ENCODE assay signal across 22 cellular contexts in genomic region chr14:51386983-51387730, GRCh38.
DNase-seq lines count a peak whose midpoint lies in the region; ATAC-seq and TF ChIP-seq lines count a peak whose summit lies in the region.
"Had no signal": no experiment of that assay in that cellular context is flagged by ENCODE, and none has a peak within 500 bp of the region (broad histone marks: within the 10 kb centered on the region; RNA-seq: fewer than 3 reads in every experiment).

No MANE protein-coding gene starts in this region.

- H3K9me3 Mint-ChIP-seq in T-cell = no peaks in the 10 kb centered on the region
- H3K9me3 Mint-ChIP-seq: H9 had no signal

- H3K27ac ChIP-seq in right cardiac atrium (ENCODE audit: low read length) = no peak overlapping the region
- peak overlapping the region; percentile 7 for H3K27ac ChIP-seq in lower lobe of right lung
- no peak overlapping the region for H3K27ac ChIP-seq in coronary artery
- no peak overlapping the region for H3K27ac ChIP-seq in A673 (ENCODE audit: low read depth, low read length, poor library complexity, severe bottlenecking)
- H3K27ac ChIP-seq: prostate gland, tibial nerve, VCaP had no signal

- 41% methylated on average over 3 of the region's 3 CpGs for WGBS in right cardiac atrium

- H3K4me3 Mint-ChIP-seq in T-cell = no peak overlapping the region
- H3K4me3 Mint-ChIP-seq: CD8-positive, alpha-beta memory T cell; H9; stimulated activated memory B cell treated with anti-CD40 and anti-IgM and Interleukin-4, amounts not matched to agents 10 μg/mL and 1 μg/mL and 100 μg/mL, for 72 hours; T-helper 17 cell had no signal

- TF ChIP-seq CTCF in lower lobe of right lung (IDR thresholded peaks at IDR 0.05) (no peak), coronary artery (IDR thresholded peaks at IDR 0.05) (no peak), A673 (conservative IDR thresholded peaks at IDR 0.05; ENCODE audit: low read depth, low read length) (no peak)

- no peaks in the 10 kb centered on the region for H3K4me1 Mint-ChIP-seq in T-cell
- H3K4me1 Mint-ChIP-seq: CD8-positive, alpha-beta memory T cell; H9; stimulated activated memory B cell treated with anti-CD40 and anti-IgM and Interleukin-4, amounts not matched to agents 10 μg/mL and 1 μg/mL and 100 μg/mL, for 72 hours; T-helper 17 cell had no signal

- no peak overlapping the region for H3K27ac Mint-ChIP-seq in T-cell
- H3K27ac Mint-ChIP-seq: H9; stimulated activated memory B cell treated with anti-CD40 and anti-IgM and Interleukin-4, amounts not matched to agents 10 μg/mL and 1 μg/mL and 100 μg/mL, for 72 hours; T-helper 17 cell had no signal

- peaks cover 7 to 37% of the 10 kb centered on the region in 2 donors for H3K27me3 Mint-ChIP-seq in T-cell

- POLR2A ChIA-PET in A673 (lab: Charles Lee; ENCODE audit: low non-redundant PET) (no interaction called here), T-cell (lab: Charles Lee) (no interaction called here)

- intact Hi-C loops in left ventricle myocardium superior (cut with micrococcal nuclease) (no loop called here), right cardiac atrium (cut with DNase I) (no loop called here), lower lobe of right lung (cut with DNase I) (no loop called here), A673 (cut with micrococcal nuclease; ENCODE audit: unreplicated experiment) (no loop called here)

- H3K9me3 ChIP-seq in right cardiac atrium (ENCODE audit: control insufficient read depth, low read length) (no peaks in the 10 kb centered on the region), lower lobe of right lung (no peaks in the 10 kb centered on the region), A673 (ENCODE audit: low read depth, low read length, poor library complexity, severe bottlenecking) (no peaks in the 10 kb centered on the region)
- H3K9me3 ChIP-seq: heart left ventricle, prostate gland, tibial nerve had no signal

- H3K36me3 ChIP-seq in lower lobe of right lung (no peaks in the 10 kb centered on the region), A673 (ENCODE audit: insufficient read depth, low read length, poor library complexity, severe bottlenecking) (no peaks in the 10 kb centered on the region)
- H3K36me3 ChIP-seq: heart left ventricle, prostate gland, tibial nerve had no signal

- H3K36me3 Mint-ChIP-seq in T-cell = no peaks in the 10 kb centered on the region
- H3K36me3 Mint-ChIP-seq: CD8-positive, alpha-beta memory T cell; stimulated activated memory B cell treated with anti-CD40 and anti-IgM and Interleukin-4, amounts not matched to agents 10 μg/mL and 1 μg/mL and 100 μg/mL, for 72 hours had no signal

- no peak overlapping the region for H3K4me3 ChIP-seq in right cardiac atrium (ENCODE audit: low read length)
- H3K4me3 ChIP-seq in lower lobe of right lung = no peak overlapping the region
- no peak overlapping the region for H3K4me3 ChIP-seq in coronary artery
- H3K4me3 ChIP-seq in A673 (ENCODE audit: low read depth, low read length, poor library complexity, severe bottlenecking) = no peak overlapping the region
- H3K4me3 ChIP-seq: heart left ventricle, prostate gland, tibial nerve had no signal

- ATAC-seq in left ventricle myocardium superior (peak; percentile 68), right cardiac atrium (no peak), lower lobe of right lung (peak in 1 of 2 donors; percentile 29), T-cell (replicated peaks in 1 of 4) (no peak), GM19351 (IDR thresholded peaks at IDR 0.05; ENCODE audit: unreplicated experiment) (no peak)
- ATAC-seq: stimulated activated memory B cell treated with anti-CD40 and anti-IgM and Interleukin-4, amounts not matched to agents 10 μg/mL and 1 μg/mL and 100 μg/mL, for 72 hours; T-helper 17 cell had no signal

- DNase-seq in left ventricle myocardium superior (no peak), right cardiac atrium (no peak), dermis blood vessel endothelial cell (peak; percentile 25), lower lobe of right lung (no peak), coronary artery (ENCODE audit: low spot score) (no peak), A673 (ENCODE audit: low spot score) (no peak), T-cell (no peak)
- DNase-seq: activated CD4-positive, alpha-beta T cell treated with anti-CD3 and anti-CD28 coated beads, Interleukin-2, amount 50 U/mL, for 48 hours; activated naive CD4-positive, alpha-beta T cell treated with Interleukin-2 at 50 U/mL for 16 hours; anterior cingulate cortex; CD8-positive, alpha-beta memory T cell; H9; heart left ventricle; MV-4-11; NCI-H2029 treated with DMSO at 0.1 percent for 48 hours; NCI-H524; T-helper 17 cell had no signal

- H3K4me1 ChIP-seq in right cardiac atrium (ENCODE audit: control insufficient read depth, insufficient read depth, low read length) (no peaks in the 10 kb centered on the region), lower lobe of right lung (peaks cover 14% of the 10 kb centered on the region), A673 (ENCODE audit: insufficient read depth, low read length, poor library complexity, severe bottlenecking) (no peaks in the 10 kb centered on the region)
- H3K4me1 ChIP-seq: prostate gland had no signal

- H3K27me3 ChIP-seq in right cardiac atrium (ENCODE audit: control insufficient read depth, insufficient read depth) = no peaks in the 10 kb centered on the region
- H3K27me3 ChIP-seq in lower lobe of right lung (ENCODE audit: low read depth) = no peaks in the 10 kb centered on the region
- H3K27me3 ChIP-seq in A673 (replicated peaks; ENCODE audit: insufficient read depth, low read depth, low read length, poor library complexity) = no peaks in the 10 kb centered on the region
- H3K27me3 ChIP-seq: heart left ventricle, tibial nerve had no signal

- no TSS peak for BruUV-seq in A673 (replicated peaks; lab: Mats Ljungman, UMichigan)

- CTCF ChIA-PET in A673 (lab: Charles Lee) (no interaction called here), T-cell (lab: Charles Lee) (no interaction called here)
